In genomic region chr15:59725172-59725486, GRCh38 we compare ENCODE assay signal across 6 cellular contexts.
"Had no signal": no experiment of that assay in that cellular context is flagged by ENCODE, and none has a peak within 500 bp of the region (broad histone marks: within the 10 kb centered on the region; RNA-seq: fewer than 3 reads in every experiment).

No MANE protein-coding gene starts in this region.

- H3K27ac ChIP-seq: cardiac muscle cell, left lung had no signal

- H3K9me3 ChIP-seq: left lung had no signal

- H3K4me3 ChIP-seq: cardiac muscle cell, left lung had no signal

- FAIRE-seq: colon, small intestine had no signal

- DNase-seq: activated gamma-delta T cell, hippocampal formation had no signal

- H3K4me1 ChIP-seq: left lung had no signal

- H3K36me3 ChIP-seq: cardiac muscle cell, left lung had no signal

- H3K27me3 ChIP-seq: cardiac muscle cell had no signal
